8 cellular contexts compared by ENCODE assay signal in genomic region chr22:31139866-31140716, GRCh38. TPM values are rescaled to one million over a fixed set of nuclear protein-coding genes. Genes with fewer than 3 reads are reported as not detected.
DNase-seq lines count a peak whose midpoint lies in the region; ATAC-seq and TF ChIP-seq lines count a peak whose summit lies in the region.

TSS of gene PLA2G3 (minus strand) at chr22:31140508. CDS start at chr22:31140354, 154 bp downstream.

- intact Hi-C loops in stomach (cut with DNase I; ENCODE audit: low total_unique reads): loop anchor here (10.0 kb wide), 1 partner anchor 195 kb away; no protein-coding TSS in a partner anchor

- peaks cover 0 to 15% (median 13%) of the 10 kb centered on the region in 4 donors for H3K4me1 ChIP-seq in stomach

- no peaks in the 10 kb centered on the region for H3K36me3 ChIP-seq in stomach

- peak within 1 kb of the TSS; percentile 43 to 65 for H3K27ac Mint-ChIP-seq in activated naive CD4-positive, alpha-beta T cell treated with anti-CD3 and anti-CD28 coated beads, Interleukin-2, amount 50 U/mL, for 72 hours
- no peak within 1 kb of the TSS for H3K27ac Mint-ChIP-seq in activated naive CD4-positive, alpha-beta T cell treated with anti-CD3 and anti-CD28 coated beads, Interleukin-2, amount 10 ng/mL, durations not matched to agents 7 days and 5 days

- no peak for TF ChIP-seq POLR2A in stomach (IDR thresholded peaks at IDR 0.05)

- TF ChIP-seq CTCF in stomach (IDR thresholded peaks at IDR 0.05): no peak

- no peak within 1 kb of the TSS for H3K4me3 ChIP-seq in stomach

- H3K36me3 Mint-ChIP-seq in activated naive CD4-positive, alpha-beta T cell treated with anti-CD3 and anti-CD28 coated beads, Interleukin-2, amount 50 U/mL, for 72 hours: no peaks in the 10 kb centered on the region
- no peaks in the 10 kb centered on the region for H3K36me3 Mint-ChIP-seq in activated naive CD4-positive, alpha-beta T cell treated with anti-CD3 and anti-CD28 coated beads, Interleukin-2, amount 10 ng/mL, durations not matched to agents 7 days and 5 days

- peaks cover 8% of the 10 kb centered on the region for H3K4me1 Mint-ChIP-seq in activated naive CD4-positive, alpha-beta T cell treated with anti-CD3 and anti-CD28 coated beads, Interleukin-2, amount 10 ng/mL, durations not matched to agents 7 days and 5 days

- DNase-seq in activated naive CD4-positive, alpha-beta T cell treated with anti-CD3 and anti-CD28 coated beads, Interleukin-2, amount 50 U/mL, for 72 hours (ENCODE audit: low spot score in 2 of 2): no peak
- DNase-seq in activated naive CD4-positive, alpha-beta T cell treated with anti-CD3 and anti-CD28 coated beads, Interleukin-2, amount 10 ng/mL, durations not matched to agents 7 days and 5 days: no peak
- DNase-seq in SHP77 treated with DMSO at 0.1 percent for 48 hours (lab: John Stamatoyannopoulos, UW) (peak; percentile 62), hepatic stellate cell (ENCODE audit: low spot score) (peak; percentile 46), stomach (peak; percentile 78), HPDE6-E6E7 (ENCODE audit: extremely low spot score) (no peak)

- peaks cover 0 to 23% (median 9%) of the 10 kb centered on the region in 3 donors for H3K27me3 ChIP-seq in stomach

- H3K9me3 Mint-ChIP-seq in activated naive CD4-positive, alpha-beta T cell treated with anti-CD3 and anti-CD28 coated beads, Interleukin-2, amount 50 U/mL, for 72 hours: peaks cover 0 to 1% of the 10 kb centered on the region in 2 donors
- peaks cover 2% of the 10 kb centered on the region for H3K9me3 Mint-ChIP-seq in activated naive CD4-positive, alpha-beta T cell treated with anti-CD3 and anti-CD28 coated beads, Interleukin-2, amount 10 ng/mL, durations not matched to agents 7 days and 5 days

- CTCF ChIA-PET in activated naive CD4-positive, alpha-beta T cell treated with anti-CD3 and anti-CD28 coated beads, Interleukin-2, amount 10 ng/mL, durations not matched to agents 7 days and 5 days (lab: Charles Lee): interaction anchor here (0.6 to 1.7 kb wide), 4 partner anchors 33 to 133 kb away, joined by 3 to 4 read pairs (median 4); partner anchors contain the start of gene SELENOM

- peak within 1 kb of the TSS in 3 of 5 donors; percentile 1 to 41 (median 32) for H3K27ac ChIP-seq in stomach

- no peak within 1 kb of the TSS for H3K4me3 Mint-ChIP-seq in activated naive CD4-positive, alpha-beta T cell treated with anti-CD3 and anti-CD28 coated beads, Interleukin-2, amount 10 ng/mL, durations not matched to agents 7 days and 5 days

- TF ChIP-seq EP300 in stomach (IDR thresholded peaks at IDR 0.05): no peak

- 25 to 43% (median 31%) methylated on average over 11 to 24 of the region's 24 CpGs for WGBS in stomach, 5 donors

- no peak for ATAC-seq in activated naive CD4-positive, alpha-beta T cell treated with anti-CD3 and anti-CD28 coated beads, Interleukin-2, amount 50 U/mL, for 72 hours
- no peak for ATAC-seq in HG03571 (IDR thresholded peaks at IDR 0.05; ENCODE audit: unreplicated experiment)
- ATAC-seq in HG03095 (IDR thresholded peaks at IDR 0.05; ENCODE audit: unreplicated experiment): no peak

- H3K27me3 Mint-ChIP-seq in activated naive CD4-positive, alpha-beta T cell treated with anti-CD3 and anti-CD28 coated beads, Interleukin-2, amount 10 ng/mL, durations not matched to agents 7 days and 5 days: peaks cover 32% of the 10 kb centered on the region

- H3K9me3 ChIP-seq in stomach: no peaks in the 10 kb centered on the region

RNA-seq across cellular contexts. Expression of gene PLA2G3, which starts in this region (rescaled TPM):
- total RNA-seq in activated naive CD4-positive, alpha-beta T cell treated with anti-CD3 and anti-CD28 coated beads, Interleukin-2, amount 50 U/mL, for 72 hours: not detected
- total RNA-seq in stomach: not detected
- polyA plus RNA-seq in stomach: 1 to 10 TPM in 1 of 3 donors, under 1 TPM in 1, not detected in 1; 0.75 to 2.5 TPM

Comparison
In these comparisons a context has a peak if more than half of its experiments do, and no peak if none do; other contexts are left out.
1. DNase-seq: peak in SHP77 treated with DMSO at 0.1 percent for 48 hours (single experiment), hepatic stellate cell (single experiment) and stomach (single experiment); none in activated naive CD4-positive, alpha-beta T cell treated with anti-CD3 and anti-CD28 coated beads, Interleukin-2, amount 50 U/mL, for 72 hours (0 of 2), activated naive CD4-positive, alpha-beta T cell treated with anti-CD3 and anti-CD28 coated beads, Interleukin-2, amount 10 ng/mL, durations not matched to agents 7 days and 5 days (single experiment) and HPDE6-E6E7 (single experiment).